In the genomic region with DNA sequence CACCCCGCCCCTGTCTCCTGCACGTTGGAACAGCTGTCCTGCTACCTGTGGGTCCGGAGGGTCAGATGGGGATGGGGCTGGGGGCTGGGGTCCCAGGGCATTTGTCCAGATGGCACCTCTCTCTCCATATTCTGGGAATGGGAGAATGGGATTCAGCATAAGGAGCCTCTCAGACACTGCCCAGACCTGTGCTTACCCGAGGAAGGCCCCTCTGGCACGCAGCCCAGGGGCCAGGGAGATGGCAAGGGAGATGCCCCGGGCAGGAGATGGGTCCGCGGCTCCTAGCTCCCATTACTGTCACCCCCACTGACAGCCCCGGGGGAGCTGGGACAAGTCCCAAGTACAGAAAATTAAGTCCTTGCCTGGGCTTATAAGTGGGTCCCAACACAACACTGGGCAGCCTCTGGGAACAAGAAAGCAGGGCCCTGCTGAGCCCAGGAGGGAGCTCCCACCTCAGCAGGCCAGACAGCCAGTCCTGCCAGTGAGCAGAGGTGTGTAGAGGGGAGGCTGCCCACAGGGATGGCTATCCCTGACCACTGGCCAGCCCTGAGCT, we compare ENCODE assay signal across 1 cellular context.
TF ChIP-seq lines count a peak whose summit lies in the region.

No MANE protein-coding gene starts in this region.

TF ChIP-seq in IMR-90, 13 proteins besides CTCF, POLR2A, EP300 and RAD21 (continued from another document):
- TF ChIP-seq FOS (IDR thresholded peaks at IDR 0.05; ENCODE audit: low read depth, low read length), result no peak
- no peak for TF ChIP-seq MAZ (IDR thresholded peaks at IDR 0.05; ENCODE audit: borderline replicate concordance, low read depth, low read length)
- TF ChIP-seq, protein P1, sequence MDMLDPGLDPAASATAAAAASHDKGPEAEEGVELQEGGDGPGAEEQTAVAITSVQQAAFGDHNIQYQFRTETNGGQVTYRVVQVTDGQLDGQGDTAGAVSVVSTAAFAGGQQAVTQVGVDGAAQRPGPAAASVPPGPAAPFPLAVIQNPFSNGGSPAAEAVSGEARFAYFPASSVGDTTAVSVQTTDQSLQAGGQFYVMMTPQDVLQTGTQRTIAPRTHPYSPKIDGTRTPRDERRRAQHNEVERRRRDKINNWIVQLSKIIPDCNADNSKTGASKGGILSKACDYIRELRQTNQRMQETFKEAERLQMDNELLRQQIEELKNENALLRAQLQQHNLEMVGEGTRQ (IDR thresholded peaks at IDR 0.05; ENCODE audit: low read depth, low read length), result no peak
- TF ChIP-seq MXI1 (IDR thresholded peaks at IDR 0.05; ENCODE audit: borderline replicate concordance, low read depth, low read length), result 0 out of 2 replicates have a peak, but pooled peaks have one; percentile 2
